8 cellular contexts compared by ENCODE assay signal in the genomic region with DNA sequence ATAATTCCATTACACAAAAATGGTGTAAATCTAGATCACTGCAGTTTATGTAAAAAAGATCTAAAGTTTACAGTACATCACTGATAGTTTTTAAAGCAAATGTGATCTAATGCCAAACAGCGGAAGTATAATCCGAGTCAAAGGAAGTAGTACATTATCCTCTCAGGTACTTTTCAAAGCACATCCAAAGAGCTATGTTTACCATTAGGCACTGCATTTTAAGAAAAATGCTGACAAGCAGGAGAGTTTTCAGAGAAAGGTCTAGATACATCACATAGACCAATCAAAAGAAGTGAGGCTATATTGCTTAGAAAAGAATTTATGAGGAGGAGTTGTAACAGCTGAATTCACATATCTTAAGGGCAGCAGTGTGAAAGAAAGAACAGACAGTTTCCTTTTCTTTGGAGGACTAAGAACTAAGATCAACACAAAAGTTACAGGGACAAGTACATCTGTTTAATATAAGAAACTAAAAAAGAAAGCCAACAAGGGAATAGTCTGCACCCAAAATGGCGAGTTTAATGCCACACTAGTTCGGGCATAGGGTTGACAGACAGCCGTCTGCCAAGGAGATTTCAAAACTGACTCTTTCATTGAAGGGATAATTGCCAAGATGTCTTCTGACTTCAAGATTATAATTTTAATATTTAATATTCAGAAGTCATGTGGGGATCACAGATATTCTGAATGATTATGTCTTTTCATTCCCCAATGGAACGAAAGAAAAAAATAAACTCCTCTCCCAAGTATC. TPM values are rescaled to one million over a fixed set of nuclear protein-coding genes. Genes with fewer than 3 reads are reported as not detected.
A peak's percentile ranks its signal among the peaks of the same experiment; 100 is the strongest.
DNase-seq lines count a peak whose midpoint lies in the region; ATAC-seq and TF ChIP-seq lines count a peak whose summit lies in the region.

No MANE protein-coding gene starts in this region.

- H3K4me1 Mint-ChIP-seq in T-cell: peaks cover 56 to 57% (median 57%) of the 10 kb centered on the region in 3 donors
- H3K4me1 Mint-ChIP-seq in stimulated activated memory B cell treated with anti-CD40 and anti-IgM and Interleukin-4, amounts not matched to agents 10 μg/mL and 1 μg/mL and 100 μg/mL, for 72 hours: peaks cover 42% of the 10 kb centered on the region

- H3K4me3 Mint-ChIP-seq in T-cell: peak overlapping the region; percentile 97 to 99 (median 99)
- peak overlapping the region; percentile 97 for H3K4me3 Mint-ChIP-seq in stimulated activated memory B cell treated with anti-CD40 and anti-IgM and Interleukin-4, amounts not matched to agents 10 μg/mL and 1 μg/mL and 100 μg/mL, for 72 hours

- H3K4me3 ChIP-seq in foreskin fibroblast (ENCODE audit: low read depth in 1 of 2, low read length in 2 of 2): peak overlapping the region; percentile 81 to 93

- no peaks in the 10 kb centered on the region for H3K27me3 Mint-ChIP-seq in T-cell
- H3K27me3 Mint-ChIP-seq in stimulated activated memory B cell treated with anti-CD40 and anti-IgM and Interleukin-4, amounts not matched to agents 10 μg/mL and 1 μg/mL and 100 μg/mL, for 72 hours: no peaks in the 10 kb centered on the region

- H3K9me3 Mint-ChIP-seq in T-cell: no peaks in the 10 kb centered on the region
- H3K9me3 Mint-ChIP-seq in stimulated activated memory B cell treated with anti-CD40 and anti-IgM and Interleukin-4, amounts not matched to agents 10 μg/mL and 1 μg/mL and 100 μg/mL, for 72 hours: no peaks in the 10 kb centered on the region

- no peak for ATAC-seq in T-cell (replicated peaks in 1 of 4)
- no peak for ATAC-seq in stimulated activated memory B cell treated with anti-CD40 and anti-IgM and Interleukin-4, amounts not matched to agents 10 μg/mL and 1 μg/mL and 100 μg/mL, for 72 hours
- ATAC-seq in GM18867 (IDR thresholded peaks at IDR 0.05; ENCODE audit: unreplicated experiment): no peak

- peaks cover 34% of the 10 kb centered on the region for H3K36me3 Mint-ChIP-seq in T-cell
- peaks cover 35% of the 10 kb centered on the region for H3K36me3 Mint-ChIP-seq in stimulated activated memory B cell treated with anti-CD40 and anti-IgM and Interleukin-4, amounts not matched to agents 10 μg/mL and 1 μg/mL and 100 μg/mL, for 72 hours

- TF ChIP-seq CTCF in foreskin fibroblast (IDR thresholded peaks at IDR 0.05; ENCODE audit: low read depth, low read length): no peak

- CTCF ChIA-PET in T-cell (lab: Charles Lee): interaction anchor here in 1 of 2 donors (0.8 to 1.7 kb wide), 3 partner anchors 8 to 281 kb away, joined by 3 to 7 read pairs (median 3); a partner anchor contains a TSS

- DNase-seq in NCI-H526 treated with DMSO at 0.1 percent for 48 hours (lab: John Stamatoyannopoulos, UW) (peak; percentile 0), NCI-H526 (lab: John Stamatoyannopoulos, UW) (no peak), T-cell (no peak), foreskin fibroblast (no peak), C1 segment of cervical spinal cord (lab: John Stamatoyannopoulos, UW) (no peak), iPS-NIHi11 (ENCODE audit: low spot score) (no peak)

- H3K27ac Mint-ChIP-seq in T-cell: peak overlapping the region; percentile 96
- peak overlapping the region; percentile 93 for H3K27ac Mint-ChIP-seq in stimulated activated memory B cell treated with anti-CD40 and anti-IgM and Interleukin-4, amounts not matched to agents 10 μg/mL and 1 μg/mL and 100 μg/mL, for 72 hours

- POLR2A ChIA-PET in T-cell (lab: Charles Lee): interaction anchor here (0.5 to 1.3 kb wide), 7 partner anchors 29 to 1649 kb away, joined by 3 to 5 read pairs (median 3); a partner anchor contains a TSS

RNA-seq across cellular contexts. Expression of a gene that starts 1.4 kb away (rescaled TPM):
- total RNA-seq in T-cell: 10 to 100 TPM; 11.2 to 14.3 (median 12.5) TPM
